ENCODE assay signal across 31 cellular contexts in genomic region chr6:141202641-141203040, GRCh38.
DNase-seq lines count a peak whose midpoint lies in the region; ATAC-seq and TF ChIP-seq lines count a peak whose summit lies in the region.
"Had no signal": no experiment of that assay in that cellular context is flagged by ENCODE, and none has a peak within 500 bp of the region (broad histone marks: within the 10 kb centered on the region; RNA-seq: fewer than 3 reads in every experiment).

No MANE protein-coding gene starts in this region.

- no peaks in the 10 kb centered on the region for H3K4me1 Mint-ChIP-seq in stimulated activated effector memory CD8-positive, alpha-beta T cell treated with anti-CD3 and anti-CD28 coated beads, Interleukin-12 subunit alpha, Interleukin-12 subunit beta, amount 100 ng/mL, for 72 hours
- H3K4me1 Mint-ChIP-seq: T-cell had no signal

- H3K9me3 Mint-ChIP-seq in stimulated activated effector memory CD8-positive, alpha-beta T cell treated with anti-CD3 and anti-CD28 coated beads, Interleukin-12 subunit alpha, Interleukin-12 subunit beta, amount 100 ng/mL, for 72 hours, result no peaks in the 10 kb centered on the region

- no peaks in the 10 kb centered on the region for H3K27me3 ChIP-seq in effector memory CD4-positive, alpha-beta T cell (replicated peaks; ENCODE audit: control insufficient read depth, insufficient read depth, low read length, poor library complexity, severe bottlenecking)
- H3K27me3 ChIP-seq: SJCRH30 had no signal

- no peak overlapping the region for H3K4me3 ChIP-seq in HFF-Myc (replicated peaks; ENCODE audit: low read depth, low read length)
- no peak overlapping the region for H3K4me3 ChIP-seq in fibroblast of mammary gland (ENCODE audit: control insufficient read depth, low read depth, low read length)
- no peak overlapping the region for H3K4me3 ChIP-seq in effector memory CD4-positive, alpha-beta T cell (ENCODE audit: insufficient read depth, low read depth, low read length, poor library complexity, severe bottlenecking)
- H3K4me3 ChIP-seq: GM12878, HAP-1, K562, PC-9, SJCRH30 had no signal

- in situ Hi-C loops in G401 (cut with HindIII; ENCODE audit: low sequenced_read_pairs), result no loop called here

- no peak overlapping the region for H3K4me3 Mint-ChIP-seq in stimulated activated effector memory CD8-positive, alpha-beta T cell treated with anti-CD3 and anti-CD28 coated beads, Interleukin-12 subunit alpha, Interleukin-12 subunit beta, amount 100 ng/mL, for 72 hours
- H3K4me3 Mint-ChIP-seq: CD8-positive, alpha-beta T cell; T-cell had no signal

- no peak overlapping the region for H3K27ac ChIP-seq in effector memory CD4-positive, alpha-beta T cell (ENCODE audit: insufficient read depth, low read length, poor library complexity, severe bottlenecking)
- H3K27ac ChIP-seq: C4-2B, HL-60, PC-9, SJCRH30 had no signal

- no peaks in the 10 kb centered on the region for H3K4me1 ChIP-seq in effector memory CD4-positive, alpha-beta T cell (ENCODE audit: control insufficient read depth, insufficient read depth, low read length, poor library complexity, severe bottlenecking)
- H3K4me1 ChIP-seq: Caco-2, HAP-1 had no signal

- no peaks in the 10 kb centered on the region for H3K36me3 ChIP-seq in effector memory CD4-positive, alpha-beta T cell (ENCODE audit: control insufficient read depth, insufficient read depth, low read length)
- H3K36me3 ChIP-seq: HAP-1, SJCRH30 had no signal

- DNase-seq in AG08395 (ENCODE audit: low spot score) (peak; percentile 32), EH (ENCODE audit: low read depth) (peak; percentile 46), HFF-Myc (ENCODE audit: extremely low read depth, low read depth) (peak; percentile 57), fibroblast of mammary gland (ENCODE audit: low read depth) (peak; percentile 87), G401 (ENCODE audit: low spot score) (no peak)
- DNase-seq in stimulated activated effector memory CD8-positive, alpha-beta T cell treated with anti-CD3 and anti-CD28 coated beads, Interleukin-12 subunit alpha, Interleukin-12 subunit beta, amount 100 ng/mL, for 72 hours (ENCODE audit: low spot score in 2 of 2), result no peak
- no peak for DNase-seq in effector memory CD4-positive, alpha-beta T cell
- DNase-seq: 8988T; ACHN; Caco-2; CD8-positive, alpha-beta T cell; DMS 273 treated with DMSO at 0.1 percent for 48 hours; DMS79; GOT3; Kasumi-1; NCI-H1092 treated with DMSO at 0.1 percent for 48 hours; NCI-H1436 treated with DMSO at 0.1 percent for 48 hours; NCI-H187 treated with DMSO at 0.1 percent for 48 hours; NCI-H2107; NCI-H524; NCI-H774; NK-92 treated with Interleukin-12 subunit alpha and Interleukin-12 subunit beta, amount 100 ng/mL, for 24 hours; PC-9; SJCRH30; T-cell had no signal

- TF ChIP-seq CTCF in HFF-Myc (IDR thresholded peaks at IDR 0.05; ENCODE audit: low read depth, low read length, missing control alignments), result no peak
- no peak for TF ChIP-seq CTCF in fibroblast of mammary gland (conservative IDR thresholded peaks at IDR 0.05; ENCODE audit: control insufficient read depth, insufficient read depth, low read depth, low read length)

- H3K27ac Mint-ChIP-seq in stimulated activated effector memory CD8-positive, alpha-beta T cell treated with anti-CD3 and anti-CD28 coated beads, Interleukin-12 subunit alpha, Interleukin-12 subunit beta, amount 100 ng/mL, for 72 hours, result no peak overlapping the region
- H3K27ac Mint-ChIP-seq: CD8-positive, alpha-beta T cell; T-cell had no signal

- no peaks in the 10 kb centered on the region for H3K36me3 Mint-ChIP-seq in stimulated activated effector memory CD8-positive, alpha-beta T cell treated with anti-CD3 and anti-CD28 coated beads, Interleukin-12 subunit alpha, Interleukin-12 subunit beta, amount 100 ng/mL, for 72 hours
- H3K36me3 Mint-ChIP-seq: CD8-positive, alpha-beta T cell; T-cell had no signal

- no peak for ATAC-seq in stimulated activated effector memory CD8-positive, alpha-beta T cell treated with anti-CD3 and anti-CD28 coated beads, Interleukin-12 subunit alpha, Interleukin-12 subunit beta, amount 100 ng/mL, for 72 hours
- ATAC-seq: CD8-positive, alpha-beta T cell; GM12878; K562; Right ventricle myocardium inferior; T-cell had no signal

- no peaks in the 10 kb centered on the region for H3K9me3 ChIP-seq in effector memory CD4-positive, alpha-beta T cell (ENCODE audit: control insufficient read depth, low read length)
- H3K9me3 ChIP-seq: Caco-2, HAP-1, SJCRH30 had no signal

Comparison
In these comparisons a context has a peak if more than half of its experiments do, and no peak if none do; other contexts are left out.
1. DNase-seq: peak in AG08395 (single experiment), EH (single experiment), HFF-Myc (single experiment) and fibroblast of mammary gland (single experiment); none in G401 (single experiment), stimulated activated effector memory CD8-positive, alpha-beta T cell treated with anti-CD3 and anti-CD28 coated beads, Interleukin-12 subunit alpha, Interleukin-12 subunit beta, amount 100 ng/mL, for 72 hours (0 of 2) and effector memory CD4-positive, alpha-beta T cell (0 of 3).